1 cellular context compared by ENCODE assay signal in the genomic region with DNA sequence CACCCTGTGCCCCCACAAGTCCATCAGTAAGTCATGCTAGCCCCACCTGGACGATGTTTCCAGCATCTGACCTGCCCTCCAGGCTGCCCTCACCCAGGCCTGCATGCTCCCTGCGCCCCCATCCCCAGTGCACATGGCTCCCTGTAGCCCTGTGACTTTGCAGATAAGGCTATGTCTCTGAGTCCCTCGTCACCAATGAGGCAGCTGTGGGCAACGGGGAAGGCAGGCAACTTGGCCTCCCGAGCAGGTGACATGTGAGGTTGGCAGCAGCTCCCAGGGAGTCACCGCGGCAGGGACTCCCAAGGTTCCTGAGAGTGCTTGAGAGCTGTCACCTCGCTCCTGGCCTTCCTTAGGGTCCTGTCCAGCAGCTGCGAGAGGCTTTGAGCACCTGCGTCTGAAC.
TF ChIP-seq lines count a peak whose summit lies in the region.

No MANE protein-coding gene starts in this region.

TF ChIP-seq in K562, 482 proteins besides CTCF, POLR2A, EP300 and RAD21:
- TF ChIP-seq KHSRP (IDR thresholded peaks at IDR 0.05): no peak
- no peak for TF ChIP-seq FOXA1 (IDR thresholded peaks at IDR 0.05; ENCODE audit: borderline replicate concordance)
- TF ChIP-seq CBFA2T2 (conservative IDR thresholded peaks at IDR 0.05): 0 out of 2 replicates have a peak, but pooled peaks have one; percentile 12
- TF ChIP-seq FOXP4 (CRISPR knock-in tag; IDR thresholded peaks at IDR 0.05; ENCODE audit: borderline replicate concordance): no peak
- TF ChIP-seq, protein P1, sequence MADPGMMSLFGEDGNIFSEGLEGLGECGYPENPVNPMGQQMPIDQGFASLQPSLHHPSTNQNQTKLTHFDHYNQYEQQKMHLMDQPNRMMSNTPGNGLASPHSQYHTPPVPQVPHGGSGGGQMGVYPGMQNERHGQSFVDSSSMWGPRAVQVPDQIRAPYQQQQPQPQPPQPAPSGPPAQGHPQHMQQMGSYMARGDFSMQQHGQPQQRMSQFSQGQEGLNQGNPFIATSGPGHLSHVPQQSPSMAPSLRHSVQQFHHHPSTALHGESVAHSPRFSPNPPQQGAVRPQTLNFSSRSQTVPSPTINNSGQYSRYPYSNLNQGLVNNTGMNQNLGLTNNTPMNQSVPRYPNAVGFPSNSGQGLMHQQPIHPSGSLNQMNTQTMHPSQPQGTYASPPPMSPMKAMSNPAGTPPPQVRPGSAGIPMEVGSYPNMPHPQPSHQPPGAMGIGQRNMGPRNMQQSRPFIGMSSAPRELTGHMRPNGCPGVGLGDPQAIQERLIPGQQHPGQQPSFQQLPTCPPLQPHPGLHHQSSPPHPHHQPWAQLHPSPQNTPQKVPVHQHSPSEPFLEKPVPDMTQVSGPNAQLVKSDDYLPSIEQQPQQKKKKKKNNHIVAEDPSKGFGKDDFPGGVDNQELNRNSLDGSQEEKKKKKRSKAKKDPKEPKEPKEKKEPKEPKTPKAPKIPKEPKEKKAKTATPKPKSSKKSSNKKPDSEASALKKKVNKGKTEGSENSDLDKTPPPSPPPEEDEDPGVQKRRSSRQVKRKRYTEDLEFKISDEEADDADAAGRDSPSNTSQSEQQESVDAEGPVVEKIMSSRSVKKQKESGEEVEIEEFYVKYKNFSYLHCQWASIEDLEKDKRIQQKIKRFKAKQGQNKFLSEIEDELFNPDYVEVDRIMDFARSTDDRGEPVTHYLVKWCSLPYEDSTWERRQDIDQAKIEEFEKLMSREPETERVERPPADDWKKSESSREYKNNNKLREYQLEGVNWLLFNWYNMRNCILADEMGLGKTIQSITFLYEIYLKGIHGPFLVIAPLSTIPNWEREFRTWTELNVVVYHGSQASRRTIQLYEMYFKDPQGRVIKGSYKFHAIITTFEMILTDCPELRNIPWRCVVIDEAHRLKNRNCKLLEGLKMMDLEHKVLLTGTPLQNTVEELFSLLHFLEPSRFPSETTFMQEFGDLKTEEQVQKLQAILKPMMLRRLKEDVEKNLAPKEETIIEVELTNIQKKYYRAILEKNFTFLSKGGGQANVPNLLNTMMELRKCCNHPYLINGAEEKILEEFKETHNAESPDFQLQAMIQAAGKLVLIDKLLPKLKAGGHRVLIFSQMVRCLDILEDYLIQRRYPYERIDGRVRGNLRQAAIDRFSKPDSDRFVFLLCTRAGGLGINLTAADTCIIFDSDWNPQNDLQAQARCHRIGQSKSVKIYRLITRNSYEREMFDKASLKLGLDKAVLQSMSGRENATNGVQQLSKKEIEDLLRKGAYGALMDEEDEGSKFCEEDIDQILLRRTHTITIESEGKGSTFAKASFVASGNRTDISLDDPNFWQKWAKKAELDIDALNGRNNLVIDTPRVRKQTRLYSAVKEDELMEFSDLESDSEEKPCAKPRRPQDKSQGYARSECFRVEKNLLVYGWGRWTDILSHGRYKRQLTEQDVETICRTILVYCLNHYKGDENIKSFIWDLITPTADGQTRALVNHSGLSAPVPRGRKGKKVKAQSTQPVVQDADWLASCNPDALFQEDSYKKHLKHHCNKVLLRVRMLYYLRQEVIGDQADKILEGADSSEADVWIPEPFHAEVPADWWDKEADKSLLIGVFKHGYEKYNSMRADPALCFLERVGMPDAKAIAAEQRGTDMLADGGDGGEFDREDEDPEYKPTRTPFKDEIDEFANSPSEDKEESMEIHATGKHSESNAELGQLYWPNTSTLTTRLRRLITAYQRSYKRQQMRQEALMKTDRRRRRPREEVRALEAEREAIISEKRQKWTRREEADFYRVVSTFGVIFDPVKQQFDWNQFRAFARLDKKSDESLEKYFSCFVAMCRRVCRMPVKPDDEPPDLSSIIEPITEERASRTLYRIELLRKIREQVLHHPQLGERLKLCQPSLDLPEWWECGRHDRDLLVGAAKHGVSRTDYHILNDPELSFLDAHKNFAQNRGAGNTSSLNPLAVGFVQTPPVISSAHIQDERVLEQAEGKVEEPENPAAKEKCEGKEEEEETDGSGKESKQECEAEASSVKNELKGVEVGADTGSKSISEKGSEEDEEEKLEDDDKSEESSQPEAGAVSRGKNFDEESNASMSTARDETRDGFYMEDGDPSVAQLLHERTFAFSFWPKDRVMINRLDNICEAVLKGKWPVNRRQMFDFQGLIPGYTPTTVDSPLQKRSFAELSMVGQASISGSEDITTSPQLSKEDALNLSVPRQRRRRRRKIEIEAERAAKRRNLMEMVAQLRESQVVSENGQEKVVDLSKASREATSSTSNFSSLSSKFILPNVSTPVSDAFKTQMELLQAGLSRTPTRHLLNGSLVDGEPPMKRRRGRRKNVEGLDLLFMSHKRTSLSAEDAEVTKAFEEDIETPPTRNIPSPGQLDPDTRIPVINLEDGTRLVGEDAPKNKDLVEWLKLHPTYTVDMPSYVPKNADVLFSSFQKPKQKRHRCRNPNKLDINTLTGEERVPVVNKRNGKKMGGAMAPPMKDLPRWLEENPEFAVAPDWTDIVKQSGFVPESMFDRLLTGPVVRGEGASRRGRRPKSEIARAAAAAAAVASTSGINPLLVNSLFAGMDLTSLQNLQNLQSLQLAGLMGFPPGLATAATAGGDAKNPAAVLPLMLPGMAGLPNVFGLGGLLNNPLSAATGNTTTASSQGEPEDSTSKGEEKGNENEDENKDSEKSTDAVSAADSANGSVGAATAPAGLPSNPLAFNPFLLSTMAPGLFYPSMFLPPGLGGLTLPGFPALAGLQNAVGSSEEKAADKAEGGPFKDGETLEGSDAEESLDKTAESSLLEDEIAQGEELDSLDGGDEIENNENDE (IDR thresholded peaks at IDR 0.05; ENCODE audit: low read depth, low read length): no peak
- peak; percentile 42; the same call in 1 of the 2 replicates for TF ChIP-seq CBFA2T3 (IDR thresholded peaks at IDR 0.05)
- no peak for TF ChIP-seq PBX2 (CRISPR knock-in tag; IDR thresholded peaks at IDR 0.05; ENCODE audit: low read depth)
- TF ChIP-seq PBX2 (tag; conservative IDR thresholded peaks at IDR 0.05; ENCODE audit: low read depth): no peak
- TF ChIP-seq, protein P2, sequence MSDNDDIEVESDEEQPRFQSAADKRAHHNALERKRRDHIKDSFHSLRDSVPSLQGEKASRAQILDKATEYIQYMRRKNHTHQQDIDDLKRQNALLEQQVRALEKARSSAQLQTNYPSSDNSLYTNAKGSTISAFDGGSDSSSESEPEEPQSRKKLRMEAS (CRISPR knock-in tag; IDR thresholded peaks at IDR 0.05): peak; percentile 51
- no peak for TF ChIP-seq FOXK2 (conservative IDR thresholded peaks at IDR 0.05 in 1 of 2, IDR thresholded peaks at IDR 0.05 in 1 of 2; ENCODE audit: low read depth in 2 of 2)
TF ChIP-seq in K562: peak in this region for 3.
